In the genomic region with DNA sequence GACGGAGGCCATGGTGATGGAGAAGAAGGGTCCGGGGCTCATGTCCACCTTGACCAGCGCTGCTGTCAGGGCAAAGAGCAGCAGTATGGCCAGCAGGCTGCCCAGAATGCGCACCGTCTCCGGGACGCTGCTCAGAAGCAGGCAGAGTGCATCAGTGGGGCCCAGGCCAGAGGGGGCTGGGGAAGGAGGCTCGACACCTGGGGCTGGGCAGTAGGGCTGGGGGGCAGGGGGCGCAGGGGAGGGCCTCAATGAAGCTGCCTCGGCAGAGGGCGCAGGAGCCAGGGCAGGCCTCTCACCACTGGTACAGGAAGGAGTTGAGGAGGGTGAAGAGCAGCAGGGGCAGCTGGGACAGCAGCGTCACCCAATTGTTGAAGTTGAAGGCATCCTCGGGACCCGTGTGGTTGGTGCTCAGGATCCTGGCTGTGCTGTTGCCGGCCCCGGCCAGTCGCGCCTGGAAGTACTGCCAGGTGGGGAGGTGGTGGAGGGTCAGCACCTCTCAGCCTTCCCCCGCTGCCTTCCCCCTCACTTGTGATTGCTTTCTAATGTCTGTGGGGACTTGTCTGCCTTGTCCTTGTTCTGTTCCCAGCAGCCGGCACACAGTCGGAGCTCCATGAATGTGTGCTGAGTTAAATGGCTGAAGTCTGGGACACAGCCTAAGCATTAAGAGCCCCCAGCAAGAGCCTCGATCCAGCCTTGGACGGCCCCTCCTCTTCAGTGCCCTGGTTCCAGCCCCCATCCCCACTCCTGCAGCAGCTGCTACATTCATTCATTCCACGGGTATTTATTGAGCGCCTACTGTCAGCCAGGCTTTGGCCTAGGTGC, we compare ENCODE assay signal across 11 cellular contexts. TPM values are rescaled to one million over a fixed set of nuclear protein-coding genes. Genes with fewer than 3 reads are reported as not detected.
DNase-seq lines count a peak whose midpoint lies in the region; ATAC-seq and TF ChIP-seq lines count a peak whose summit lies in the region.
"Had no signal": no experiment of that assay in that cellular context is flagged by ENCODE, and none has a peak within 500 bp of the region (broad histone marks: within the 10 kb centered on the region; RNA-seq: fewer than 3 reads in every experiment).

No MANE protein-coding gene starts in this region.

- peaks cover 0 to 51% (median 44%) of the 10 kb centered on the region in 11 experiments; a peak in 19 of 22 replicates for H3K36me3 ChIP-seq in BLaER1 treated with 17β-estradiol and CSF1 and Interleukin-3, amounts not matched to agents 10 nM and 100 nM
- peaks cover 30 to 47% of the 10 kb centered on the region in 2 experiments for H3K36me3 ChIP-seq in HCT116 (ENCODE audit: control insufficient read depth in 1 of 2, insufficient read depth in 2 of 2, low read length in 2 of 2)
- H3K36me3 ChIP-seq in mesodermal cell (ENCODE audit: control insufficient read depth, insufficient read depth, low read length): peaks cover 55% of the 10 kb centered on the region
- no peaks in the 10 kb centered on the region for H3K36me3 ChIP-seq in MG63

- RAD21 ChIA-PET in HCT116 (lab: Charles Lee; ENCODE audit: low non-redundant PET in 1 of 2, low total read pairs in 2 of 2, uncharacterized antibody in 2 of 2, unreplicated experiment in 2 of 2): no interaction called here

- no peaks in the 10 kb centered on the region for H3K27me3 Mint-ChIP-seq in activated naive CD8-positive, alpha-beta T cell treated with anti-CD3 and anti-CD28 coated beads for 36 hours

- H3K4me1 ChIP-seq in BLaER1 treated with 17β-estradiol and CSF1 and Interleukin-3, amounts not matched to agents 10 nM and 100 nM: peaks cover 10 to 44% (median 38%) of the 10 kb centered on the region in 10 experiments; a peak in 19 of 20 replicates
- peaks cover 19 to 37% of the 10 kb centered on the region in 2 experiments for H3K4me1 ChIP-seq in HCT116 (ENCODE audit: control insufficient read depth in 1 of 2, insufficient read depth in 2 of 2, low read length in 2 of 2)
- peaks cover 20% of the 10 kb centered on the region for H3K4me1 ChIP-seq in mesodermal cell (ENCODE audit: control insufficient read depth, insufficient read depth, low read length, poor library complexity, severe bottlenecking)

- peaks cover 40% of the 10 kb centered on the region for H3K79me2 ChIP-seq in HCT116 (ENCODE audit: insufficient read depth, low read length)

- H3K27ac ChIP-seq in BLaER1 treated with 17β-estradiol and CSF1 and Interleukin-3, amounts not matched to agents 10 nM and 100 nM: 0 out of 22 replicates have a peak overlapping the region, but pooled peaks of 1 of the 11 experiments have one; percentile 13
- H3K27ac ChIP-seq in HCT116 (ENCODE audit: low read depth, low read length): peak overlapping the region; percentile 99
- H3K27ac ChIP-seq in mesodermal cell (ENCODE audit: low read depth, low read length, severe bottlenecking): no peak overlapping the region

- TF ChIP-seq RAD21 in HCT116 (IDR thresholded peaks at IDR 0.05; ENCODE audit: low read depth): no peak

- peak overlapping the region in 9 of 11 experiments; percentile 85 to 98 (median 93); a peak in 17 of 22 replicates for H3K4me2 ChIP-seq in BLaER1 treated with 17β-estradiol and CSF1 and Interleukin-3, amounts not matched to agents 10 nM and 100 nM
- peak overlapping the region; percentile 86 for H3K4me2 ChIP-seq in HCT116 (ENCODE audit: low read length)

- H3K9me3 Mint-ChIP-seq in activated naive CD8-positive, alpha-beta T cell treated with anti-CD3 and anti-CD28 coated beads for 36 hours: no peaks in the 10 kb centered on the region

- peak overlapping the region; percentile 30 for H3K4me3 Mint-ChIP-seq in activated naive CD8-positive, alpha-beta T cell treated with anti-CD3 and anti-CD28 coated beads for 36 hours

- TF ChIP-seq CTCF in HCT116 (IDR thresholded peaks at IDR 0.05 in 2 of 3, conservative IDR thresholded peaks at IDR 0.05 in 1 of 3; ENCODE audit: borderline replicate concordance in 1 of 3, insufficient read depth in 1 of 3, low read depth in 2 of 3, low read length in 2 of 3): no peak

- H3K36me3 Mint-ChIP-seq in activated naive CD8-positive, alpha-beta T cell treated with anti-CD3 and anti-CD28 coated beads for 36 hours: peaks cover 4% of the 10 kb centered on the region

- intact Hi-C loops in HCT116 (cut with micrococcal nuclease): no loop called here

- CTCF ChIA-PET in HCT116 (lab: Charles Lee): interaction anchor here (3.2 kb wide), 1 partner anchor 17 kb away, joined by 25 read pairs; no protein-coding TSS in a partner anchor

- ATAC-seq in HCT116 (no peak), HG02973 (IDR thresholded peaks at IDR 0.05; ENCODE audit: unreplicated experiment) (no peak), GM19351 (IDR thresholded peaks at IDR 0.05; ENCODE audit: unreplicated experiment) (no peak)

- DNase-seq in HCT116 (ENCODE audit: low read depth, low spot score) (no peak), MG63 (no peak), dermis blood vessel endothelial cell (no peak)
- DNase-seq in activated naive CD8-positive, alpha-beta T cell treated with anti-CD3 and anti-CD28 coated beads for 36 hours: no peak
- DNase-seq: Kasumi-1, NCI-H2029 treated with DMSO at 0.1 percent for 48 hours had no signal

- TF ChIP-seq POLR2A in HCT116 (IDR thresholded peaks at IDR 0.05; ENCODE audit: borderline replicate concordance, extremely low read depth, insufficient read depth, insufficient read length): no peak

- H3K4me3 ChIP-seq in BLaER1 treated with 17β-estradiol and CSF1 and Interleukin-3, amounts not matched to agents 10 nM and 100 nM: no peak overlapping the region; a peak in 2 of 20 replicates
- H3K4me3 ChIP-seq in HCT116 (replicated peaks in 1 of 2; ENCODE audit: low read depth in 1 of 2, low read length in 2 of 2) (peak overlapping the region; percentile 76 to 88; a peak in 3 of 4 replicates), mesodermal cell (ENCODE audit: extremely low read depth, insufficient read depth, low read length, poor library complexity, severe bottlenecking) (peak overlapping the region; percentile 82), MG63 (no peak overlapping the region)

- no TSS peak for BruUV-seq in HCT116 (replicated peaks; lab: Mats Ljungman, UMichigan)

- POLR2A ChIA-PET in HCT116 (lab: Charles Lee): no interaction called here

- H3K27ac Mint-ChIP-seq in activated naive CD8-positive, alpha-beta T cell treated with anti-CD3 and anti-CD28 coated beads for 36 hours: peak overlapping the region; percentile 16

- no peak overlapping the region for H2AFZ ChIP-seq in HCT116 (ENCODE audit: low read depth, low read length, poor library complexity, severe bottlenecking)

- peak overlapping the region in 7 of 11 experiments; percentile 82 to 92 (median 87); a peak in 10 of 22 replicates for H3K9ac ChIP-seq in BLaER1 treated with 17β-estradiol and CSF1 and Interleukin-3, amounts not matched to agents 10 nM and 100 nM
- peak overlapping the region; percentile 99 for H3K9ac ChIP-seq in HCT116 (ENCODE audit: low read length)

- WGBS in mesodermal cell (ENCODE audit: insufficient coverage in 2 of 2), 2 experiments: 96 to 98% methylated on average over 19 to 24 of the region's 25 CpGs

- no peaks in the 10 kb centered on the region for H3K9me2 ChIP-seq in HCT116 (ENCODE audit: insufficient read depth)

- no peaks in the 10 kb centered on the region for H3K27me3 ChIP-seq in BLaER1 treated with 17β-estradiol and CSF1 and Interleukin-3, amounts not matched to agents 10 nM and 100 nM
- H3K27me3 ChIP-seq in HCT116 (ENCODE audit: insufficient read depth, low read length) (no peaks in the 10 kb centered on the region), MG63 (peaks cover 28% of the 10 kb centered on the region)

- H4K20me1 ChIP-seq in BLaER1 treated with 17β-estradiol and CSF1 and Interleukin-3, amounts not matched to agents 10 nM and 100 nM: peaks cover 0 to 54% (median 36%) of the 10 kb centered on the region in 11 experiments; a peak in 15 of 22 replicates
- no peaks in the 10 kb centered on the region for H4K20me1 ChIP-seq in HCT116 (ENCODE audit: insufficient read depth)

- no peaks in the 10 kb centered on the region for H3K9me3 ChIP-seq in BLaER1 treated with 17β-estradiol and CSF1 and Interleukin-3, amounts not matched to agents 10 nM and 100 nM (replicated peaks in 1 of 11)
- H3K9me3 ChIP-seq in HCT116 (ENCODE audit: control insufficient read depth in 1 of 2, insufficient read depth in 1 of 2, low read depth in 1 of 2, low read length in 2 of 2): no peaks in the 10 kb centered on the region
- no peaks in the 10 kb centered on the region for H3K9me3 ChIP-seq in mesodermal cell (ENCODE audit: control insufficient read depth, low read length)
- H3K9me3 ChIP-seq in MG63: no peaks in the 10 kb centered on the region
- H3K9me3 ChIP-seq: HAP-1 had no signal

- peaks cover 16% of the 10 kb centered on the region for H3K4me1 Mint-ChIP-seq in activated naive CD8-positive, alpha-beta T cell treated with anti-CD3 and anti-CD28 coated beads for 36 hours

RNA-seq across cellular contexts. Expression of a gene that starts 2.3 kb away (rescaled TPM):
- total RNA-seq in HCT116 (2021; ENCODE audit: unreplicated experiment) (39.7 TPM), dermis blood vessel endothelial cell (1.2 and 2.3 TPM in 2 replicates)
- 24.1 and 26.8 TPM in 2 replicates for polyA plus RNA-seq in HCT116 (2012)
- 1 to 10 TPM; 8.1 to 9.0 TPM for total RNA-seq in activated naive CD8-positive, alpha-beta T cell treated with anti-CD3 and anti-CD28 coated beads for 36 hours
- 19.0 TPM for polyA plus RNA-seq in mesodermal cell (2013, experiment 1 of 2)
- polyA plus RNA-seq in mesodermal cell (2013, experiment 2 of 2): 16.5 TPM
- not detected in 2 replicates for total RNA-seq in MG63 (2014; rRNA removed; shearing (Covaris generic); ENCODE audit: low replicate concordance)

RNA-seq across cellular contexts. Expression of a gene that starts 21.9 kb away (rescaled TPM):
- 6.7 TPM for total RNA-seq in HCT116 (2021; ENCODE audit: unreplicated experiment)
- 4.6 and 6.1 TPM in 2 replicates for polyA plus RNA-seq in HCT116 (2012)
- 10 to 100 TPM in 1 of 2 experiments, 1 to 10 TPM in 1; 9.5 to 10.0 TPM for total RNA-seq in activated naive CD8-positive, alpha-beta T cell treated with anti-CD3 and anti-CD28 coated beads for 36 hours
- polyA plus RNA-seq in mesodermal cell (2013, experiment 1 of 2): 38.6 TPM
- polyA plus RNA-seq in mesodermal cell (2013, experiment 2 of 2): 37.6 TPM
- 26.6 and 34.6 TPM in 2 replicates for total RNA-seq in MG63 (2014; rRNA removed; shearing (Covaris generic); ENCODE audit: low replicate concordance)
- 25.8 and 28.1 TPM in 2 replicates for total RNA-seq in dermis blood vessel endothelial cell

RNA-seq across cellular contexts. Expression of a gene that starts 24.4 kb away (rescaled TPM):
- 42.1 TPM for total RNA-seq in HCT116 (2021; ENCODE audit: unreplicated experiment)
- polyA plus RNA-seq in HCT116 (2012): 32.8 and 37.7 TPM in 2 replicates
- 10 to 100 TPM; 47.5 to 48.8 TPM for total RNA-seq in activated naive CD8-positive, alpha-beta T cell treated with anti-CD3 and anti-CD28 coated beads for 36 hours
- polyA plus RNA-seq in mesodermal cell (2013, experiment 1 of 2): 29.0 TPM
- polyA plus RNA-seq in mesodermal cell (2013, experiment 2 of 2): 23.3 TPM
- 119 TPM in 2 replicates for total RNA-seq in MG63 (2014; rRNA removed; shearing (Covaris generic); ENCODE audit: low replicate concordance)
- 65.7 and 71.8 TPM in 2 replicates for total RNA-seq in dermis blood vessel endothelial cell

RNA-seq across cellular contexts. Expression of a gene that starts 33.0 kb away (rescaled TPM):
- 38.7 TPM for total RNA-seq in HCT116 (2021; ENCODE audit: unreplicated experiment)
- polyA plus RNA-seq in HCT116 (2012): 39.8 and 41.0 TPM in 2 replicates
- total RNA-seq in activated naive CD8-positive, alpha-beta T cell treated with anti-CD3 and anti-CD28 coated beads for 36 hours: 1 to 10 TPM; 1.5 to 1.6 TPM
- polyA plus RNA-seq in mesodermal cell (2013, experiment 1 of 2): 11.6 TPM
- 8.9 TPM for polyA plus RNA-seq in mesodermal cell (2013, experiment 2 of 2)
- 45.3 and 65.7 TPM in 2 replicates for total RNA-seq in MG63 (2014; rRNA removed; shearing (Covaris generic); ENCODE audit: low replicate concordance)
- total RNA-seq in dermis blood vessel endothelial cell: 4.8 and 6.7 TPM in 2 replicates

RNA-seq across cellular contexts. Expression of a gene that starts 51.6 kb away (rescaled TPM):
- total RNA-seq in HCT116 (2021; ENCODE audit: unreplicated experiment) (not detected), dermis blood vessel endothelial cell (not detected in 2 replicates)
- polyA plus RNA-seq in HCT116 (2012): not detected in 2 replicates
- total RNA-seq in activated naive CD8-positive, alpha-beta T cell treated with anti-CD3 and anti-CD28 coated beads for 36 hours: under 1 TPM in 1 of 2 experiments, not detected in 1; 0.16 TPM
- 0.18 TPM for polyA plus RNA-seq in mesodermal cell (2013, experiment 1 of 2)
- polyA plus RNA-seq in mesodermal cell (2013, experiment 2 of 2): 0.86 TPM
- not detected in 2 replicates for total RNA-seq in MG63 (2014; rRNA removed; shearing (Covaris generic); ENCODE audit: low replicate concordance)

Comparison
In these comparisons a context has a peak if more than half of its experiments do, and no peak if none do; other contexts are left out.
1. H3K4me3 ChIP-seq: peak in HCT116 (2 of 2) and mesodermal cell (single experiment); none in BLaER1 treated with 17β-estradiol and CSF1 and Interleukin-3, amounts not matched to agents 10 nM and 100 nM (0 of 10) and MG63 (single experiment).